ENCODE assay signal across 22 cellular contexts in genomic region chr15:29401644-29402043, GRCh38.
"Had no signal": no experiment of that assay in that cellular context is flagged by ENCODE, and none has a peak within 500 bp of the region (broad histone marks: within the 10 kb centered on the region; RNA-seq: fewer than 3 reads in every experiment).

No MANE protein-coding gene starts in this region.

- ATAC-seq: heart left ventricle; left ventricle myocardium superior; naive thymus-derived CD4-positive, alpha-beta T cell; psoas muscle; sciatic nerve; stimulated activated memory B cell treated with anti-CD40 and anti-IgM and Interleukin-4, amounts not matched to agents 10 μg/mL and 1 μg/mL and 100 μg/mL, for 72 hours; stimulated activated naive CD8-positive, alpha-beta T cell treated with anti-CD3 and anti-CD28 coated beads, Interleukin-15, amount 100 ng/mL, for 72 hours had no signal

- DNase-seq: cortex of kidney; dorsolateral prefrontal cortex; effector CD8-positive, alpha-beta T cell; foreskin melanocyte; heart left ventricle; hypothalamus; islet precursor cell; left ventricle myocardium superior; mesenchymal stem cell; midbrain; naive thymus-derived CD4-positive, alpha-beta T cell; nephron progenitor cell; psoas muscle; spleen; stimulated activated CD4-positive, alpha-beta T cell treated with anti-CD3 and anti-CD28 coated beads, Interleukin-15, amount 100 ng/mL, for 24 hours; stimulated activated CD4-positive, alpha-beta T cell treated with anti-CD3 and anti-CD28 coated beads, Interleukin-1b, Interleukin-23, amount 100 ng/mL, for 48 hours; stimulated activated CD4-positive, alpha-beta T cell treated with anti-CD3 and anti-CD28 coated beads, Interleukin-4, amount 100 ng/mL, for 24 hours; stimulated activated naive CD8-positive, alpha-beta T cell treated with anti-CD3 and anti-CD28 coated beads, Interleukin-15, amount 100 ng/mL, for 72 hours; substantia nigra; trophoblast cell had no signal
